Comparison of ENCODE assay signal across 29 cellular contexts in genomic region chr7:15280078-15280734, GRCh38.
DNase-seq lines count a peak whose midpoint lies in the region; ATAC-seq and TF ChIP-seq lines count a peak whose summit lies in the region.
"Had no signal": no experiment of that assay in that cellular context is flagged by ENCODE, and none has a peak within 500 bp of the region (broad histone marks: within the 10 kb centered on the region; RNA-seq: fewer than 3 reads in every experiment).

No MANE protein-coding gene starts in this region.

- no peaks in the 10 kb centered on the region for H3F3A ChIP-seq in Loucy (ENCODE audit: low read depth)

- H3K9me3 ChIP-seq in Loucy (ENCODE audit: insufficient read depth, low read depth, low read length) (peaks cover 9% of the 10 kb centered on the region), tibial artery (peaks cover 6 to 17% (median 14%) of the 10 kb centered on the region in 3 donors)

- DNase-seq in Ammon's horn (ENCODE audit: low spot score) (peak; percentile 6), epithelial cell of esophagus (ENCODE audit: low read depth) (peak; percentile 9), mesenteric fat pad (ENCODE audit: low spot score) (peak; percentile 45), GF-D8 (lab: John Stamatoyannopoulos, UW) (no peak), tibial artery (no peak), NAMALWA (ENCODE audit: low spot score) (no peak)
- DNase-seq: activated CD4-positive, alpha-beta T cell treated with anti-CD3 and anti-CD28 coated beads for 48 hours; activated naive CD4-positive, alpha-beta T cell; activated T-cell treated with anti-CD3 and anti-CD28 coated beads, Interleukin-2, amount 50 U/mL, for 48 hours; adrenal gland; body of pancreas; CD8-positive, alpha-beta memory T cell; GDM1; left cardiac atrium; NCI-H1417 treated with DMSO at 0.1 percent for 48 hours; occipital lobe; small intestine; stimulated activated CD4-positive, alpha-beta T cell treated with anti-CD3 and anti-CD28 coated beads, Interleukin-1b, Interleukin-23, amount 100 ng/mL, for 48 hours; stomach; SW 1271; T-helper 9 cell had no signal

- H4K20me1 ChIP-seq in Loucy (ENCODE audit: insufficient read depth, low read length, poor library complexity, severe bottlenecking) = no peaks in the 10 kb centered on the region

- no peak overlapping the region for H3K4me3 ChIP-seq in Loucy (ENCODE audit: low read length, poor library complexity, severe bottlenecking)
- H3K4me3 ChIP-seq in epithelial cell of esophagus (ENCODE audit: low read length) = no peak overlapping the region
- no peak overlapping the region for H3K4me3 ChIP-seq in tibial artery
- H3K4me3 ChIP-seq: adrenal gland, body of pancreas, heart left ventricle, K562, stomach, tibial nerve had no signal

- H2AFZ ChIP-seq in Loucy (ENCODE audit: low read length) = 0 out of 2 replicates have a peak overlapping the region, but pooled peaks have one; percentile 25

- H3K9ac ChIP-seq in Loucy (ENCODE audit: low read depth, low read length, poor library complexity, severe bottlenecking) = no peak overlapping the region

- H3K4me2 ChIP-seq in Loucy (ENCODE audit: low read depth, low read length, poor library complexity, severe bottlenecking) = no peak overlapping the region

- H3K27ac ChIP-seq in tibial artery = no peak overlapping the region
- H3K27ac ChIP-seq: adrenal gland, body of pancreas, heart left ventricle, stomach, tibial nerve, VCaP had no signal

- H3K27me3 ChIP-seq in Loucy (ENCODE audit: insufficient read depth, low read length, poor library complexity, severe bottlenecking) = no peaks in the 10 kb centered on the region
- no peaks in the 10 kb centered on the region for H3K27me3 ChIP-seq in tibial artery
- H3K27me3 ChIP-seq: adrenal gland, body of pancreas, heart left ventricle, stomach, tibial nerve had no signal

- H3K9me2 ChIP-seq in Loucy (replicated peaks; ENCODE audit: low read depth, low read length) = no peaks in the 10 kb centered on the region

- no peak for ATAC-seq in HG02885 (IDR thresholded peaks at IDR 0.05; ENCODE audit: poor library complexity, unreplicated experiment)
- ATAC-seq: body of pancreas, HCT116, K562, Right ventricle myocardium inferior had no signal

- intact Hi-C loops in tibial artery (cut with DNase I; ENCODE audit: low total_unique reads) = no loop called here

- H3K79me2 ChIP-seq in Loucy (ENCODE audit: insufficient read depth, low read length) = no peaks in the 10 kb centered on the region

- H3K36me3 ChIP-seq in Loucy (ENCODE audit: insufficient read depth, low read length) (no peaks in the 10 kb centered on the region), tibial artery (no peaks in the 10 kb centered on the region)
- H3K36me3 ChIP-seq: adrenal gland, heart left ventricle, stomach, tibial nerve had no signal

- TF ChIP-seq CTCF in Loucy (conservative IDR thresholded peaks at IDR 0.05; ENCODE audit: low read length) (peak; percentile 18; the same call in 1 of the 2 replicates), epithelial cell of esophagus (IDR thresholded peaks at IDR 0.05; ENCODE audit: insufficient read depth, low read depth, low read length, missing control alignments) (no peak), tibial artery (IDR thresholded peaks at IDR 0.05) (no peak)

- H3K4me1 ChIP-seq in Loucy (ENCODE audit: insufficient read depth, low read length, poor library complexity, severe bottlenecking) (no peaks in the 10 kb centered on the region), tibial artery (no peaks in the 10 kb centered on the region)
- H3K4me1 ChIP-seq: adrenal gland, body of pancreas, heart left ventricle, stomach, tibial nerve had no signal

Comparison
In these comparisons a context has a peak if more than half of its experiments do, and no peak if none do; other contexts are left out.
1. DNase-seq: peak in Ammon's horn (single experiment), epithelial cell of esophagus (single experiment) and mesenteric fat pad (single experiment); none in GF-D8 (single experiment), tibial artery (0 of 2) and NAMALWA (single experiment).